ENCODE assay signal across 22 cellular contexts in the genomic region with DNA sequence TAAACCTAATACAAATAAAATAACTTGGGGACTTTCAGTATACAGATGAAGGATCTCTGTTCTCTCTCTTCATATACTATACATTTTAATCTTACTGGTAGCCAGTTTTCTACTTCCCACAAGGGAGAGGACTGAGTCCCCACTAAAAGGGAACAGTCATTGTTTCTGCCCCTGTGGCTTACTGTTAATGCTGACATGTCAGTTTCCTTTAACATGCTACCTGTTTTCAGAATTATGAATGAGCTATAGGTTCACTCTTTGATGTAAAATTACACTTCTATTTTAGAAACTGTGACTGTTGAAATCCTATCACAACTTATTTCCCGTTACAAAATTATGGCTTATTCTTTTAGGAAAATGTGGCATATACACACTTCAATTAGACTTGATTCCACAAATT.
DNase-seq lines count a peak whose midpoint lies in the region; ATAC-seq, FAIRE-seq and TF ChIP-seq lines count a peak whose summit lies in the region.
"Had no signal": no experiment of that assay in that cellular context is flagged by ENCODE, and none has a peak within 500 bp of the region (broad histone marks: within the 10 kb centered on the region; RNA-seq: fewer than 3 reads in every experiment).

No MANE protein-coding gene starts in this region.

- FAIRE-seq in HepG2 (lab: Jason Lieb, UNC) (no peak), kidney (lab: Jason Lieb, UNC) (no peak), urothelium cell line (lab: Jason Lieb, UNC) (no peak)
- FAIRE-seq: GM12891, GM19239, HTR-8/SVneo had no signal

- H3K36me3 ChIP-seq in HepG2 (replicated peaks in 1 of 2; ENCODE audit: control insufficient read depth in 1 of 2, insufficient read depth in 2 of 2, low read length in 2 of 2) (peaks cover 3 to 6% of the 10 kb centered on the region in 2 experiments; a peak in 3 of 5 replicates), right lobe of liver (no peaks in the 10 kb centered on the region), kidney (ENCODE audit: control insufficient read depth in 1 of 2, insufficient read depth in 2 of 2, low read length in 2 of 2) (no peaks in the 10 kb centered on the region)
- H3K36me3 ChIP-seq: BLaER1 treated with 17β-estradiol and CSF1 and Interleukin-3, amounts not matched to agents 10 nM and 100 nM had no signal

- no peaks in the 10 kb centered on the region for H4K20me1 ChIP-seq in HepG2 (ENCODE audit: insufficient read depth, low read length)
- H4K20me1 ChIP-seq: BLaER1 treated with 17β-estradiol and CSF1 and Interleukin-3, amounts not matched to agents 10 nM and 100 nM had no signal

- TF ChIP-seq RAD21 in HepG2 (CRISPR knock-in tag; IDR thresholded peaks at IDR 0.05): no peak

- no peaks in the 10 kb centered on the region for H3K27me3 ChIP-seq in HepG2 (ENCODE audit: control insufficient read depth in 1 of 2, insufficient read depth in 2 of 2, low read length in 2 of 2)
- no peaks in the 10 kb centered on the region for H3K27me3 ChIP-seq in right lobe of liver
- H3K27me3 ChIP-seq: BLaER1 treated with 17β-estradiol and CSF1 and Interleukin-3, amounts not matched to agents 10 nM and 100 nM had no signal

- DNase-seq in HepG2 (ENCODE audit: low spot score) (no peak), right lobe of liver (no peak), RPMI8226 (peak; percentile 13), neural crest cell (ENCODE audit: low read depth, low spot score) (no peak), kidney (no peak), NCI-H2227 (lab: John Stamatoyannopoulos, UW; ENCODE audit: unreplicated experiment) (no peak), urothelium cell line (ENCODE audit: low spot score) (no peak)
- DNase-seq: 8988T; Calu3; CD8-positive, alpha-beta T cell; DMS 273 treated with DMSO at 0.1 percent for 48 hours; DMS53; DND-41; EL; GM23248; HCEC 1CT had no signal

- H3K27me3 Mint-ChIP-seq in neural crest cell (ENCODE audit: low read depth): no peaks in the 10 kb centered on the region
- H3K27me3 Mint-ChIP-seq: B cell had no signal

- WGBS in HepG2 (ENCODE audit: low lambda C conversion rate): 96% methylated on average over 1 of the region's 1 CpG
- WGBS in right lobe of liver (ENCODE audit: insufficient coverage, low coverage, low lambda C conversion rate, missing lambda C conversion rate): 80% methylated on average over 1 of the region's 1 CpG

- H3K4me2 ChIP-seq in HepG2 (ENCODE audit: low read depth, low read length): no peak overlapping the region
- H3K4me2 ChIP-seq: BLaER1 treated with 17β-estradiol and CSF1 and Interleukin-3, amounts not matched to agents 10 nM and 100 nM had no signal

- no peak overlapping the region for H2AFZ ChIP-seq in HepG2 (ENCODE audit: low read length)
- H2AFZ ChIP-seq: GM23248 had no signal

- intact Hi-C loops in HepG2 (cut with micrococcal nuclease; ENCODE audit: unreplicated experiment): no loop called here
- intact Hi-C loops in right lobe of liver (cut with DNase I): no loop called here
- intact Hi-C loops in kidney (cut with DNase I): no loop called here

- H3K36me3 Mint-ChIP-seq in neural crest cell (ENCODE audit: low read depth): peaks cover 53% of the 10 kb centered on the region
- H3K36me3 Mint-ChIP-seq: CD8-positive, alpha-beta T cell had no signal

- POLR2A ChIA-PET in HepG2 (lab: Yijun Ruan, JAX): no interaction called here

- peaks cover 28% of the 10 kb centered on the region for H3K4me1 Mint-ChIP-seq in neural crest cell
- H3K4me1 Mint-ChIP-seq: B cell had no signal

- no peak overlapping the region for H3K27ac ChIP-seq in HepG2 (ENCODE audit: extremely low read length, insufficient read depth, low read length)
- no peak overlapping the region for H3K27ac ChIP-seq in right lobe of liver
- H3K27ac ChIP-seq in kidney (ENCODE audit: low read depth in 2 of 2, low read length in 2 of 2): no peak overlapping the region
- H3K27ac ChIP-seq: BLaER1 treated with 17β-estradiol and CSF1 and Interleukin-3, amounts not matched to agents 10 nM and 100 nM; GM23248 had no signal

- H3K27ac Mint-ChIP-seq in neural crest cell (ENCODE audit: unreplicated experiment): no peak overlapping the region
- H3K27ac Mint-ChIP-seq: B cell; CD8-positive, alpha-beta T cell had no signal

- no peak for TF ChIP-seq EP300 in HepG2 (IDR thresholded peaks at IDR 0.05; ENCODE audit: low read depth in 2 of 2, low read length in 2 of 2)
- TF ChIP-seq EP300 in HepG2 (CRISPR knock-in tag; IDR thresholded peaks at IDR 0.05; ENCODE audit: borderline replicate concordance): no peak

- CTCF ChIA-PET in HepG2 (lab: Yijun Ruan, JAX; ENCODE audit: low intra/inter-chr PET ratio, low total read pairs): no interaction called here

- H3K9me3 ChIP-seq in HepG2 (ENCODE audit: low read length) (no peaks in the 10 kb centered on the region), right lobe of liver (no peaks in the 10 kb centered on the region), kidney (ENCODE audit: control insufficient read depth in 1 of 2, low read length in 2 of 2) (no peaks in the 10 kb centered on the region)
- H3K9me3 ChIP-seq: BLaER1 treated with 17β-estradiol and CSF1 and Interleukin-3, amounts not matched to agents 10 nM and 100 nM had no signal

- in situ Hi-C loops in HepG2 (cut with HindIII; ENCODE audit: extremely low pct_ligation_motif_present, low pct_unique_long_range_greater_than_20kb): no loop called here

- H3K4me3 Mint-ChIP-seq in neural crest cell: peak overlapping the region; percentile 11
- H3K4me3 Mint-ChIP-seq: B cell; CD8-positive, alpha-beta T cell had no signal

- TF ChIP-seq CTCF in HepG2 (CRISPR knock-in tag; IDR thresholded peaks at IDR 0.05): no peak
- TF ChIP-seq CTCF in right lobe of liver (IDR thresholded peaks at IDR 0.05): no peak
- TF ChIP-seq CTCF in neural crest cell (conservative IDR thresholded peaks at IDR 0.05): no peak
- TF ChIP-seq CTCF in kidney (IDR thresholded peaks at IDR 0.05; ENCODE audit: borderline replicate concordance, extremely low read depth, insufficient read depth): no peak

- H3K4me3 ChIP-seq in HepG2 (replicated peaks in 1 of 3; ENCODE audit: insufficient read depth in 1 of 3, low read depth in 2 of 3, low read length in 3 of 3) (no peak overlapping the region), right lobe of liver (no peak overlapping the region), kidney (ENCODE audit: low read length in 2 of 2) (no peak overlapping the region)
- H3K4me3 ChIP-seq: BLaER1 treated with 17β-estradiol and CSF1 and Interleukin-3, amounts not matched to agents 10 nM and 100 nM; GM23248 had no signal

- H3K79me2 ChIP-seq in HepG2 (ENCODE audit: insufficient read depth, low read length): no peaks in the 10 kb centered on the region

- TF ChIP-seq POLR2A in HepG2 (IDR thresholded peaks at IDR 0.05; ENCODE audit: insufficient read depth in 1 of 2, low read depth in 2 of 2, low read length in 2 of 2): no peak
- TF ChIP-seq POLR2A in right lobe of liver (IDR thresholded peaks at IDR 0.05): no peak

- H3K4me1 ChIP-seq in HepG2 (ENCODE audit: insufficient read depth, low read length) (peaks cover 14% of the 10 kb centered on the region), right lobe of liver (no peaks in the 10 kb centered on the region), kidney (ENCODE audit: control insufficient read depth in 1 of 2, insufficient read depth in 1 of 2, low read depth in 1 of 2, low read length in 2 of 2) (no peaks in the 10 kb centered on the region)
- H3K4me1 ChIP-seq: BLaER1 treated with 17β-estradiol and CSF1 and Interleukin-3, amounts not matched to agents 10 nM and 100 nM had no signal

- H3K9me3 Mint-ChIP-seq in neural crest cell: peaks cover 3% of the 10 kb centered on the region
- H3K9me3 Mint-ChIP-seq: CD8-positive, alpha-beta T cell had no signal

- no TSS peak for BruUV-seq in HepG2 (replicated peaks; lab: Mats Ljungman, UMichigan)

- ATAC-seq in HepG2: no peak
- no peak for ATAC-seq in right lobe of liver
- ATAC-seq in HG02970 (IDR thresholded peaks at IDR 0.05; ENCODE audit: low FRiP score, unreplicated experiment): no peak
- ATAC-seq: CD8-positive, alpha-beta T cell had no signal

- no peak overlapping the region for H3K9ac ChIP-seq in HepG2 (ENCODE audit: insufficient read depth, low read depth, low read length)
- no peak overlapping the region for H3K9ac ChIP-seq in kidney (ENCODE audit: low read length in 2 of 2)
- H3K9ac ChIP-seq: BLaER1 treated with 17β-estradiol and CSF1 and Interleukin-3, amounts not matched to agents 10 nM and 100 nM; GM23248 had no signal

TF ChIP-seq in HepG2, 621 proteins besides CTCF, POLR2A, EP300 and RAD21:
- TF ChIP-seq MAFF (IDR thresholded peaks at IDR 0.05; ENCODE audit: low read depth, low read length): peak; percentile 81
- peak; percentile 66 to 88; a peak in 3 of 4 replicates for TF ChIP-seq MAFK (conservative IDR thresholded peaks at IDR 0.05 in 1 of 2, IDR thresholded peaks at IDR 0.05 in 1 of 2; ENCODE audit: low read length in 2 of 2)
- TF ChIP-seq SMAD9 (CRISPR knock-in tag; IDR thresholded peaks at IDR 0.05): no peak
